ENCODE assay signal across 1 cellular context in the genomic region with DNA sequence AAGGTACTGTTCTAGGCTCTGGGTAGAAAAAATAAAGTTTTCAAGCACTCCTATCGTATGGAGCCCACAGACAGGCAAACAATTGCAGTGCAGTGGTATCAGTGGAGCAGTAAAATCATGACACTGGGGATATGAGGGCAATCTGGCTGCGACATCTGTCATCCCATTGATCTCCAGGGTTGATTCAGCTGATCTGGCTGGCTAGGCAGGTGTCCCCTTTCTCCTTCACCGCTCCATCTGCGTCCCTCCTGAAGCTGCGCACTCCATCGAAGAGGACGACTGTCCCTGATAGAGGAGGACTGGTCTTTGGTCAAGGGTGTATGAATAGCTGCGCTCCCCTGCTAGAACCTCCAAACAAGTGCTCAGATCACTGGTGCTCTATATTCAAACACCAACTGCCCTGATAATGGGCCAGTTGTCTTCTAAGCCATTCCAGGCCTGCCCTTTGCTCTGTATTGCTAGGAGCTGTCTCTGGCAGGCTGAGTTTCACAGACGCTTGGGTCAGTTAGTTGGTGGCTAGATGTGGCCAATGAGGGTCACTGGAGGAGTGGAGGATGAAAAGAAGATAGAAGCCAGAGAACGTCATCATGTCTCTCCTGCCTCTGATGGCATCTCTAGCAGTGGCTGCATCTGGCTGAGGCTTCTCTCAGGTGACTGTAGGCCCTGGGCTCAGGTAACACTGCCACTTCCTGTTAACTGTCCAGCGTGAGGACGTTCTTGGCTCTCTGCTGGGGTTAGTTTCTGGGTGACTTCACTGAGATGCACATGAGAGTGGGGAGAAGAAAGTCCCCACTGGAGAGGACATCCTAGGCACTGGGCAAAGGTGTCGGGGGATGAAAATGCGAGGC.
TF ChIP-seq lines count a peak whose summit lies in the region.

No MANE protein-coding gene starts in this region.

TF ChIP-seq in IMR-90, 13 proteins besides CTCF, POLR2A, EP300 and RAD21 (continued from another document):
- TF ChIP-seq CHD1 (IDR thresholded peaks at IDR 0.05; ENCODE audit: low read depth, low read length): no peak
- no peak for TF ChIP-seq MXI1 (IDR thresholded peaks at IDR 0.05; ENCODE audit: borderline replicate concordance, low read depth, low read length)
